15 cellular contexts compared by ENCODE assay signal in the genomic region with DNA sequence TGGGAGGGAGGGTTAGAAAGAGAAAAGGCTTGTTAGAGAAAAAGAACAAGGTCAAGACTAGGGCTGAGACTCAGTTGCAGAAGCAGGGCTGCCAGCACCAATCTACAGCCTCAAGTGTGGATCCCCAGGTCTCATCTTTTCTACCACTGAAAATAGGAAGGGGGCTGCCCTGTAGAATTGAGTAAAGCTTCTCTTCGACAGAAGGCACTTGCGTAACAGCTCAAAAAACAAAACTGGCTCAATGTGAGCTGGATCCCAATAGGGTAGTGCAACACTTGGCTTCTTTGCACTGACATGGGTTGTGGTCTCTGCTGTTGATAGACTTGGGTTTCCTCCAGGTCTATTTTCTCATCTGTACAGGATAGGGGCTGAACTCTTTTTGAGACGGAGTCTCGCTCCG. TPM values are rescaled to one million over a fixed set of nuclear protein-coding genes. Genes with fewer than 3 reads are reported as not detected.
A peak's percentile ranks its signal among the peaks of the same experiment; 100 is the strongest.
DNase-seq lines count a peak whose midpoint lies in the region; ATAC-seq, FAIRE-seq and TF ChIP-seq lines count a peak whose summit lies in the region.
"Had no signal": no experiment of that assay in that cellular context is flagged by ENCODE, and none has a peak within 500 bp of the region (broad histone marks: within the 10 kb centered on the region; RNA-seq: fewer than 3 reads in every experiment).

No MANE protein-coding gene starts in this region.

- H3K36me3 ChIP-seq in HepG2 (replicated peaks in 1 of 2; ENCODE audit: control insufficient read depth in 1 of 2, insufficient read depth in 2 of 2, low read length in 2 of 2), result peaks cover 18 to 39% of the 10 kb centered on the region in 2 experiments
- peaks cover 0 to 39% (median 14%) of the 10 kb centered on the region in 4 donors for H3K36me3 ChIP-seq in right lobe of liver
- no peaks in the 10 kb centered on the region for H3K36me3 ChIP-seq in testis (ENCODE audit: low read depth, missing control alignments)
- peaks cover 43% of the 10 kb centered on the region for H3K36me3 ChIP-seq in WERI-Rb-1

- TF ChIP-seq RAD21 in HepG2 (CRISPR knock-in tag; IDR thresholded peaks at IDR 0.05), result no peak

- no peaks in the 10 kb centered on the region for H4K20me1 ChIP-seq in HepG2 (ENCODE audit: insufficient read depth, low read length)

- H3K9me3 ChIP-seq in HepG2 (ENCODE audit: low read length) (no peaks in the 10 kb centered on the region), right lobe of liver (no peaks in the 10 kb centered on the region), testis (no peaks in the 10 kb centered on the region), WERI-Rb-1 (ENCODE audit: severe bottlenecking) (no peaks in the 10 kb centered on the region)
- H3K9me3 ChIP-seq: BE2C had no signal

- H3K36me3 Mint-ChIP-seq in brain, result peaks cover 34% of the 10 kb centered on the region
- H3K36me3 Mint-ChIP-seq in type B pancreatic cell, result peaks cover 33% of the 10 kb centered on the region

- H3K27me3 Mint-ChIP-seq in brain (peaks cover 8% of the 10 kb centered on the region), type B pancreatic cell (no peaks in the 10 kb centered on the region)

- intact Hi-C loops in HepG2 (cut with micrococcal nuclease; ENCODE audit: unreplicated experiment), result no loop called here
- intact Hi-C loops in right lobe of liver (cut with DNase I), result no loop called here
- intact Hi-C loops in testis (cut with DNase I; ENCODE audit: low total_unique reads), result no loop called here

- BruUV-seq in HepG2 (replicated peaks; lab: Mats Ljungman, UMichigan), result no TSS peak

- TF ChIP-seq EP300 in HepG2 (IDR thresholded peaks at IDR 0.05; ENCODE audit: low read depth in 2 of 2, low read length in 2 of 2), result no peak
- no peak for TF ChIP-seq EP300 in HepG2 (CRISPR knock-in tag; IDR thresholded peaks at IDR 0.05; ENCODE audit: borderline replicate concordance)

- peak overlapping the region; percentile 91 for H3K27ac ChIP-seq in HepG2 (ENCODE audit: extremely low read length, insufficient read depth, low read length)
- H3K27ac ChIP-seq in right lobe of liver, result no peak overlapping the region
- no peak overlapping the region for H3K27ac ChIP-seq in testis
- H3K27ac ChIP-seq in WERI-Rb-1, result no peak overlapping the region

- H3K4me3 Mint-ChIP-seq in brain (peak overlapping the region; percentile 40 to 100 (median 95)), type B pancreatic cell (peak overlapping the region; percentile 32)

- in situ Hi-C loops in HepG2 (cut with HindIII; ENCODE audit: extremely low pct_ligation_motif_present, low pct_unique_long_range_greater_than_20kb), result loop anchor here (5.0 kb wide), 1 partner anchor 48 kb away; a partner anchor contains a TSS

- H3K79me2 ChIP-seq in HepG2 (ENCODE audit: insufficient read depth, low read length), result peaks cover 25% of the 10 kb centered on the region

- POLR2A ChIA-PET in HepG2 (lab: Yijun Ruan, JAX), result interaction anchor here (1.2 to 5.0 kb wide), 4 partner anchors 19 to 44 kb away, joined by 4 to 73 read pairs (median 46); a partner anchor contains a TSS

- H3K27me3 ChIP-seq in HepG2 (ENCODE audit: control insufficient read depth in 1 of 2, insufficient read depth in 2 of 2, low read length in 2 of 2), result peaks cover 0 to 4% of the 10 kb centered on the region in 2 experiments; a peak in 1 of 5 replicates
- no peaks in the 10 kb centered on the region for H3K27me3 ChIP-seq in right lobe of liver
- no peaks in the 10 kb centered on the region for H3K27me3 ChIP-seq in testis
- no peaks in the 10 kb centered on the region for H3K27me3 ChIP-seq in WERI-Rb-1 (ENCODE audit: insufficient read depth, low read depth, severe bottlenecking)
- H3K27me3 ChIP-seq: BE2C had no signal

- no peak for TF ChIP-seq CTCF in HepG2 (CRISPR knock-in tag; IDR thresholded peaks at IDR 0.05)
- TF ChIP-seq CTCF in right lobe of liver (IDR thresholded peaks at IDR 0.05), result no peak
- no peak for TF ChIP-seq CTCF in NB4 (IDR thresholded peaks at IDR 0.05; ENCODE audit: low read depth, low read length)
- TF ChIP-seq CTCF in brain (conservative IDR thresholded peaks at IDR 0.05), result no peak
- no peak for TF ChIP-seq CTCF in type B pancreatic cell (conservative IDR thresholded peaks at IDR 0.05)
- TF ChIP-seq CTCF in testis (IDR thresholded peaks at IDR 0.05), result no peak
- TF ChIP-seq CTCF in WERI-Rb-1 (IDR thresholded peaks at IDR 0.05; ENCODE audit: low read depth, low read length), result no peak
- no peak for TF ChIP-seq CTCF in D721Med (IDR thresholded peaks at IDR 0.05; ENCODE audit: insufficient read depth, missing control alignments)

- 92% methylated on average over 5 of the region's 5 CpGs for WGBS in HepG2 (ENCODE audit: low lambda C conversion rate)
- WGBS in right lobe of liver (ENCODE audit: insufficient coverage, low coverage, low lambda C conversion rate, missing lambda C conversion rate), result 61% methylated on average over 2 of the region's 5 CpGs
- WGBS in testis, 2 donors, result 85 to 97% methylated on average over 5 of the region's 5 CpGs

- H3K9ac ChIP-seq in HepG2 (ENCODE audit: insufficient read depth, low read depth, low read length), result no peak overlapping the region

- no peak overlapping the region for H2AFZ ChIP-seq in HepG2 (ENCODE audit: low read length)

- H3K9me3 Mint-ChIP-seq in brain, result no peaks in the 10 kb centered on the region
- no peaks in the 10 kb centered on the region for H3K9me3 Mint-ChIP-seq in type B pancreatic cell

- H3K4me1 ChIP-seq in HepG2 (ENCODE audit: insufficient read depth, low read length) (peaks cover 33% of the 10 kb centered on the region), right lobe of liver (peaks cover 0 to 20% (median 9%) of the 10 kb centered on the region in 4 donors), testis (peaks cover 16% of the 10 kb centered on the region)

- H3K4me3 ChIP-seq in HepG2 (replicated peaks in 1 of 3; ENCODE audit: insufficient read depth in 1 of 3, low read depth in 2 of 3, low read length in 3 of 3) (no peak overlapping the region), right lobe of liver (no peak overlapping the region), NB4 (ENCODE audit: low read depth, low read length) (no peak overlapping the region), testis (no peak overlapping the region), WERI-Rb-1 (ENCODE audit: low read depth, low read length) (no peak overlapping the region)

- CTCF ChIA-PET in HepG2 (lab: Yijun Ruan, JAX; ENCODE audit: low intra/inter-chr PET ratio, low total read pairs), result no interaction called here

- H3K4me2 ChIP-seq in HepG2 (ENCODE audit: low read depth, low read length), result no peak overlapping the region

- H3K27ac Mint-ChIP-seq in brain (peak overlapping the region; percentile 11 to 100 (median 99)), type B pancreatic cell (peak overlapping the region; percentile 6)

- DNase-seq in HepG2 (ENCODE audit: low spot score) (no peak), right lobe of liver (no peak), NB4 (ENCODE audit: low read depth) (peak; percentile 80), type B pancreatic cell (ENCODE audit: extremely low spot score, unreplicated experiment) (no peak), testis (no peak), WERI-Rb-1 (no peak), D721Med (ENCODE audit: insufficient read length, low spot score) (no peak)
- DNase-seq: BE2C; EL; NCI-H1417 treated with DMSO at 0.1 percent for 48 hours; right cardiac atrium; stimulated activated CD4-positive, alpha-beta T cell treated with anti-CD3 and anti-CD28 coated beads, Interleukin-2, amount 100 ng/mL, for 24 hours had no signal

- FAIRE-seq in HepG2 (lab: Jason Lieb, UNC), result no peak
- no peak for FAIRE-seq in D721Med (lab: Jason Lieb, UNC)
- FAIRE-seq: GM12892, RCC 7860 had no signal

- TF ChIP-seq POLR2A in HepG2 (IDR thresholded peaks at IDR 0.05; ENCODE audit: insufficient read depth in 1 of 2, low read depth in 2 of 2, low read length in 2 of 2) (peak in 1 of 2 experiments; percentile 50; a peak in 1 of 4 replicates), right lobe of liver (IDR thresholded peaks at IDR 0.05) (no peak), NB4 (IDR thresholded peaks at IDR 0.05; ENCODE audit: extremely low read depth, insufficient read length) (no peak), testis (IDR thresholded peaks at IDR 0.05) (no peak)

- H3K4me1 Mint-ChIP-seq in brain (peaks cover 29% of the 10 kb centered on the region), type B pancreatic cell (ENCODE audit: unreplicated experiment) (peaks cover 13% of the 10 kb centered on the region)

- no peak for ATAC-seq in HepG2
- ATAC-seq in right lobe of liver, result no peak
- ATAC-seq: right cardiac atrium had no signal

RNA-seq across cellular contexts. Expression of a gene that starts 1.8 kb away (rescaled TPM):
- total RNA-seq in HepG2 (2016; rRNA removed; fragmentation: Illumina TruSeq; extraction: Trizol), result 37.0 and 48.9 TPM in 2 replicates
- total RNA-seq in HepG2 (2016; cell fraction: cytosol; rRNA removed; fragmentation: Illumina TruSeq; extraction: Trizol; ENCODE audit: low read depth), result 20.8 and 25.9 TPM in 2 replicates
- 42.7 and 51.6 TPM in 2 replicates for total RNA-seq in HepG2 (2016; cell fraction: insoluble cytoplasmic fraction; rRNA removed; fragmentation: Illumina TruSeq; extraction: Trizol)
- 26.7 and 29.9 TPM in 2 replicates for total RNA-seq in HepG2 (2016; cell fraction: membrane; rRNA removed; fragmentation: Illumina TruSeq; extraction: Trizol)
- total RNA-seq in HepG2 (2016; cell fraction: nucleus; rRNA removed; fragmentation: Illumina TruSeq; extraction: Trizol), result 42.0 and 44.6 TPM in 2 replicates
- 119 and 129 TPM in 2 replicates for polyA plus RNA-seq in HepG2 (2011; rRNA removed)
- 118 and 122 TPM in 2 replicates for polyA plus RNA-seq in HepG2 (2011; cell fraction: cytosol; rRNA removed)
- 242 and 245 TPM in 2 replicates for polyA plus RNA-seq in HepG2 (2011; cell fraction: nucleus; rRNA removed)
- polyA plus RNA-seq in HepG2 (2012), result 63.5 and 90.0 TPM in 2 replicates
- polyA plus RNA-seq in HepG2 (2016; cell fraction: cytosol; fragmentation: Illumina TruSeq; extraction: Trizol; ENCODE audit: low read depth), result 24.1 and 27.7 TPM in 2 replicates
- 63.3 and 64.7 TPM in 2 replicates for polyA plus RNA-seq in HepG2 (2016; cell fraction: insoluble cytoplasmic fraction; fragmentation: Illumina TruSeq; extraction: Trizol; ENCODE audit: low read depth)
- 36.5 and 39.6 TPM in 2 replicates for polyA plus RNA-seq in HepG2 (2016; cell fraction: membrane; fragmentation: Illumina TruSeq; extraction: Trizol; ENCODE audit: low read depth)
- polyA plus RNA-seq in HepG2 (2016; cell fraction: nucleus; fragmentation: Illumina TruSeq; extraction: Trizol; ENCODE audit: insufficient read depth, low read depth), result 101 and 104 TPM in 2 replicates
- 155 and 173 TPM in 2 replicates for polyA minus RNA-seq in HepG2 (2011; rRNA and poly(A)+ RNA removed; ENCODE audit: low replicate concordance)
- polyA minus RNA-seq in HepG2 (2011; cell fraction: cytosol; rRNA and poly(A)+ RNA removed), result 37.4 and 40.5 TPM in 2 replicates
- 76.9 and 109 TPM in 2 replicates for polyA minus RNA-seq in HepG2 (2011; cell fraction: nucleus; rRNA and poly(A)+ RNA removed)
- total RNA-seq in right lobe of liver, result 10 to 100 TPM; 17.2 to 82.3 (median 30.4) TPM
- polyA plus RNA-seq in brain (ENCODE audit: insufficient read depth, low read depth, low replicate concordance), result 92.8 TPM
- total RNA-seq in type B pancreatic cell (ENCODE audit: low replicate concordance), result 48.9 and 62.4 TPM in 2 replicates
- 10 to 100 TPM; 71.2 to 72.3 TPM for total RNA-seq in testis
- polyA plus RNA-seq in testis (ENCODE audit: insufficient read depth, low read depth, low replicate concordance), result 59.5 TPM

RNA-seq across cellular contexts. Expression of a gene that starts 16.5 kb away (rescaled TPM):
- total RNA-seq in HepG2 (2016; rRNA removed; fragmentation: Illumina TruSeq; extraction: Trizol) (0.36 and 1.2 TPM in 2 replicates), right lobe of liver (1 to 10 TPM in 5 of 6 experiments, under 1 TPM in 1; 0.88 to 4.3 (median 1.6) TPM), type B pancreatic cell (ENCODE audit: low replicate concordance) (0.74 and 4.1 TPM in 2 replicates), testis (10 to 100 TPM; 16.2 to 18.8 TPM)
- total RNA-seq in HepG2 (2016; cell fraction: cytosol; rRNA removed; fragmentation: Illumina TruSeq; extraction: Trizol; ENCODE audit: low read depth), result not detected in 2 replicates
- total RNA-seq in HepG2 (2016; cell fraction: insoluble cytoplasmic fraction; rRNA removed; fragmentation: Illumina TruSeq; extraction: Trizol), result 0.25 and 0.54 TPM in 2 replicates
- 0.24 and 0.25 TPM in 2 replicates for total RNA-seq in HepG2 (2016; cell fraction: membrane; rRNA removed; fragmentation: Illumina TruSeq; extraction: Trizol)
- total RNA-seq in HepG2 (2016; cell fraction: nucleus; rRNA removed; fragmentation: Illumina TruSeq; extraction: Trizol), result 0.53 and 1.4 TPM in 2 replicates
- polyA plus RNA-seq in HepG2 (2011; rRNA removed) (2.3 and 2.6 TPM in 2 replicates), brain (ENCODE audit: insufficient read depth, low read depth, low replicate concordance) (0.93 TPM), testis (ENCODE audit: insufficient read depth, low read depth, low replicate concordance) (0.75 TPM)
- polyA plus RNA-seq in HepG2 (2011; cell fraction: cytosol; rRNA removed), result 1.3 and 2.9 TPM in 2 replicates
- 22.6 and 33.5 TPM in 2 replicates for polyA plus RNA-seq in HepG2 (2011; cell fraction: nucleus; rRNA removed)
- polyA plus RNA-seq in HepG2 (2012), result 1.8 TPM in 2 replicates
- 0.14 TPM in 1 of 2 replicates, not detected in the other for polyA plus RNA-seq in HepG2 (2016; cell fraction: cytosol; fragmentation: Illumina TruSeq; extraction: Trizol; ENCODE audit: low read depth)
- 0.46 TPM in 1 of 2 replicates, not detected in the other for polyA plus RNA-seq in HepG2 (2016; cell fraction: insoluble cytoplasmic fraction; fragmentation: Illumina TruSeq; extraction: Trizol; ENCODE audit: low read depth)
- polyA plus RNA-seq in HepG2 (2016; cell fraction: membrane; fragmentation: Illumina TruSeq; extraction: Trizol; ENCODE audit: low read depth), result 0.25 TPM in 1 of 2 replicates, not detected in the other
- polyA plus RNA-seq in HepG2 (2016; cell fraction: nucleus; fragmentation: Illumina TruSeq; extraction: Trizol; ENCODE audit: insufficient read depth, low read depth), result 2.6 and 2.7 TPM in 2 replicates
- 0.54 and 2.7 TPM in 2 replicates for polyA minus RNA-seq in HepG2 (2011; rRNA and poly(A)+ RNA removed; ENCODE audit: low replicate concordance)
- polyA minus RNA-seq in HepG2 (2011; cell fraction: cytosol; rRNA and poly(A)+ RNA removed), result not detected in 2 replicates
- polyA minus RNA-seq in HepG2 (2011; cell fraction: nucleus; rRNA and poly(A)+ RNA removed), result 1.7 and 2.1 TPM in 2 replicates

RNA-seq across cellular contexts. Expression of a gene that starts 31.8 kb away (rescaled TPM):
- total RNA-seq in HepG2 (2016; rRNA removed; fragmentation: Illumina TruSeq; extraction: Trizol) (77.5 and 80.0 TPM in 2 replicates), right lobe of liver (10 to 100 TPM; 13.4 to 20.1 (median 16.8) TPM), type B pancreatic cell (ENCODE audit: low replicate concordance) (74.2 and 76.5 TPM in 2 replicates), testis (10 to 100 TPM; 72.6 to 91.3 TPM)
- total RNA-seq in HepG2 (2016; cell fraction: cytosol; rRNA removed; fragmentation: Illumina TruSeq; extraction: Trizol; ENCODE audit: low read depth), result 43.5 and 52.1 TPM in 2 replicates
- 72.3 and 78.2 TPM in 2 replicates for total RNA-seq in HepG2 (2016; cell fraction: insoluble cytoplasmic fraction; rRNA removed; fragmentation: Illumina TruSeq; extraction: Trizol)
- 72.9 and 75.0 TPM in 2 replicates for total RNA-seq in HepG2 (2016; cell fraction: membrane; rRNA removed; fragmentation: Illumina TruSeq; extraction: Trizol)
- 66.4 and 68.7 TPM in 2 replicates for total RNA-seq in HepG2 (2016; cell fraction: nucleus; rRNA removed; fragmentation: Illumina TruSeq; extraction: Trizol)
- polyA plus RNA-seq in HepG2 (2011; rRNA removed) (110 and 130 TPM in 2 replicates), brain (ENCODE audit: insufficient read depth, low read depth, low replicate concordance) (35.9 TPM), testis (ENCODE audit: insufficient read depth, low read depth, low replicate concordance) (55.1 TPM)
- polyA plus RNA-seq in HepG2 (2011; cell fraction: cytosol; rRNA removed), result 66.6 and 78.1 TPM in 2 replicates
- polyA plus RNA-seq in HepG2 (2011; cell fraction: nucleus; rRNA removed), result 240 and 284 TPM in 2 replicates
- 68.1 and 83.8 TPM in 2 replicates for polyA plus RNA-seq in HepG2 (2012)
- polyA plus RNA-seq in HepG2 (2016; cell fraction: cytosol; fragmentation: Illumina TruSeq; extraction: Trizol; ENCODE audit: low read depth), result 23.7 and 28.2 TPM in 2 replicates
- polyA plus RNA-seq in HepG2 (2016; cell fraction: insoluble cytoplasmic fraction; fragmentation: Illumina TruSeq; extraction: Trizol; ENCODE audit: low read depth), result 86.5 and 95.8 TPM in 2 replicates
- 59.8 and 70.6 TPM in 2 replicates for polyA plus RNA-seq in HepG2 (2016; cell fraction: membrane; fragmentation: Illumina TruSeq; extraction: Trizol; ENCODE audit: low read depth)
- 135 and 154 TPM in 2 replicates for polyA plus RNA-seq in HepG2 (2016; cell fraction: nucleus; fragmentation: Illumina TruSeq; extraction: Trizol; ENCODE audit: insufficient read depth, low read depth)
- polyA minus RNA-seq in HepG2 (2011; rRNA and poly(A)+ RNA removed; ENCODE audit: low replicate concordance), result 139 and 140 TPM in 2 replicates
- 38.4 and 43.3 TPM in 2 replicates for polyA minus RNA-seq in HepG2 (2011; cell fraction: cytosol; rRNA and poly(A)+ RNA removed)
- polyA minus RNA-seq in HepG2 (2011; cell fraction: nucleus; rRNA and poly(A)+ RNA removed), result 99.5 and 107 TPM in 2 replicates

RNA-seq across cellular contexts. Expression of a gene that starts 42.5 kb away (rescaled TPM):
- total RNA-seq in HepG2 (2016; rRNA removed; fragmentation: Illumina TruSeq; extraction: Trizol) (0.07 TPM in 1 of 2 replicates, not detected in the other), right lobe of liver (under 1 TPM in 2 of 6 experiments, not detected in 4; 0.14 to 0.25 TPM), type B pancreatic cell (ENCODE audit: low replicate concordance) (not detected in 2 replicates), testis (10 to 100 TPM; 38.5 to 46.8 TPM)
- not detected in 2 replicates for total RNA-seq in HepG2 (2016; cell fraction: cytosol; rRNA removed; fragmentation: Illumina TruSeq; extraction: Trizol; ENCODE audit: low read depth)
- total RNA-seq in HepG2 (2016; cell fraction: insoluble cytoplasmic fraction; rRNA removed; fragmentation: Illumina TruSeq; extraction: Trizol), result 0.12 and 0.19 TPM in 2 replicates
- total RNA-seq in HepG2 (2016; cell fraction: membrane; rRNA removed; fragmentation: Illumina TruSeq; extraction: Trizol), result 0.07 TPM in 1 of 2 replicates, not detected in the other
- 0.65 TPM in 1 of 2 replicates, not detected in the other for total RNA-seq in HepG2 (2016; cell fraction: nucleus; rRNA removed; fragmentation: Illumina TruSeq; extraction: Trizol)
- polyA plus RNA-seq in HepG2 (2011; rRNA removed) (0.13 and 0.14 TPM in 2 replicates), brain (ENCODE audit: insufficient read depth, low read depth, low replicate concordance) (0.25 TPM), testis (ENCODE audit: insufficient read depth, low read depth, low replicate concordance) (28.3 TPM)
- polyA plus RNA-seq in HepG2 (2011; cell fraction: cytosol; rRNA removed), result 0.12 and 0.23 TPM in 2 replicates
- 0.37 and 0.42 TPM in 2 replicates for polyA plus RNA-seq in HepG2 (2011; cell fraction: nucleus; rRNA removed)
- polyA plus RNA-seq in HepG2 (2012), result 0.09 and 0.24 TPM in 2 replicates
- not detected in 2 replicates for polyA plus RNA-seq in HepG2 (2016; cell fraction: cytosol; fragmentation: Illumina TruSeq; extraction: Trizol; ENCODE audit: low read depth)
- polyA plus RNA-seq in HepG2 (2016; cell fraction: insoluble cytoplasmic fraction; fragmentation: Illumina TruSeq; extraction: Trizol; ENCODE audit: low read depth), result 0.20 TPM in 1 of 2 replicates, not detected in the other
- not detected in 2 replicates for polyA plus RNA-seq in HepG2 (2016; cell fraction: membrane; fragmentation: Illumina TruSeq; extraction: Trizol; ENCODE audit: low read depth)
- polyA plus RNA-seq in HepG2 (2016; cell fraction: nucleus; fragmentation: Illumina TruSeq; extraction: Trizol; ENCODE audit: insufficient read depth, low read depth), result 0.52 TPM in 1 of 2 replicates, not detected in the other
- polyA minus RNA-seq in HepG2 (2011; rRNA and poly(A)+ RNA removed; ENCODE audit: low replicate concordance), result 1.4 TPM in 1 of 2 replicates, not detected in the other
- polyA minus RNA-seq in HepG2 (2011; cell fraction: cytosol; rRNA and poly(A)+ RNA removed), result not detected in 2 replicates
- not detected in 2 replicates for polyA minus RNA-seq in HepG2 (2011; cell fraction: nucleus; rRNA and poly(A)+ RNA removed)

RNA-seq across cellular contexts. Expression of a gene that starts 45.4 kb away (rescaled TPM):
- total RNA-seq in HepG2 (2016; rRNA removed; fragmentation: Illumina TruSeq; extraction: Trizol), result 91.5 and 105 TPM in 2 replicates
- 13.9 and 14.5 TPM in 2 replicates for total RNA-seq in HepG2 (2016; cell fraction: cytosol; rRNA removed; fragmentation: Illumina TruSeq; extraction: Trizol; ENCODE audit: low read depth)
- 88.4 and 107 TPM in 2 replicates for total RNA-seq in HepG2 (2016; cell fraction: insoluble cytoplasmic fraction; rRNA removed; fragmentation: Illumina TruSeq; extraction: Trizol)
- total RNA-seq in HepG2 (2016; cell fraction: membrane; rRNA removed; fragmentation: Illumina TruSeq; extraction: Trizol), result 25.8 and 26.5 TPM in 2 replicates
- 66.4 and 73.1 TPM in 2 replicates for total RNA-seq in HepG2 (2016; cell fraction: nucleus; rRNA removed; fragmentation: Illumina TruSeq; extraction: Trizol)
- polyA plus RNA-seq in HepG2 (2011; rRNA removed), result 96.4 and 99.2 TPM in 2 replicates
- 82.0 and 84.4 TPM in 2 replicates for polyA plus RNA-seq in HepG2 (2011; cell fraction: cytosol; rRNA removed)
- 199 and 211 TPM in 2 replicates for polyA plus RNA-seq in HepG2 (2011; cell fraction: nucleus; rRNA removed)
- polyA plus RNA-seq in HepG2 (2012), result 96.2 and 105 TPM in 2 replicates
- 13.6 and 15.3 TPM in 2 replicates for polyA plus RNA-seq in HepG2 (2016; cell fraction: cytosol; fragmentation: Illumina TruSeq; extraction: Trizol; ENCODE audit: low read depth)
- polyA plus RNA-seq in HepG2 (2016; cell fraction: insoluble cytoplasmic fraction; fragmentation: Illumina TruSeq; extraction: Trizol; ENCODE audit: low read depth), result 102 and 106 TPM in 2 replicates
- 19.0 and 22.6 TPM in 2 replicates for polyA plus RNA-seq in HepG2 (2016; cell fraction: membrane; fragmentation: Illumina TruSeq; extraction: Trizol; ENCODE audit: low read depth)
- polyA plus RNA-seq in HepG2 (2016; cell fraction: nucleus; fragmentation: Illumina TruSeq; extraction: Trizol; ENCODE audit: insufficient read depth, low read depth), result 162 and 164 TPM in 2 replicates
- polyA minus RNA-seq in HepG2 (2011; rRNA and poly(A)+ RNA removed; ENCODE audit: low replicate concordance), result 71.1 and 120 TPM in 2 replicates
- polyA minus RNA-seq in HepG2 (2011; cell fraction: cytosol; rRNA and poly(A)+ RNA removed), result 27.4 and 35.3 TPM in 2 replicates
- polyA minus RNA-seq in HepG2 (2011; cell fraction: nucleus; rRNA and poly(A)+ RNA removed), result 60.0 and 61.9 TPM in 2 replicates
- total RNA-seq in right lobe of liver, result 10 to 100 TPM; 17.6 to 25.0 (median 20.9) TPM
- 43.6 TPM for polyA plus RNA-seq in brain (ENCODE audit: insufficient read depth, low read depth, low replicate concordance)
- total RNA-seq in type B pancreatic cell (ENCODE audit: low replicate concordance), result 43.9 and 56.0 TPM in 2 replicates
- total RNA-seq in testis, result 10 to 100 TPM; 59.4 to 67.7 TPM
- 111 TPM for polyA plus RNA-seq in testis (ENCODE audit: insufficient read depth, low read depth, low replicate concordance)
